18 cellular contexts compared by ENCODE assay signal in the genomic region with DNA sequence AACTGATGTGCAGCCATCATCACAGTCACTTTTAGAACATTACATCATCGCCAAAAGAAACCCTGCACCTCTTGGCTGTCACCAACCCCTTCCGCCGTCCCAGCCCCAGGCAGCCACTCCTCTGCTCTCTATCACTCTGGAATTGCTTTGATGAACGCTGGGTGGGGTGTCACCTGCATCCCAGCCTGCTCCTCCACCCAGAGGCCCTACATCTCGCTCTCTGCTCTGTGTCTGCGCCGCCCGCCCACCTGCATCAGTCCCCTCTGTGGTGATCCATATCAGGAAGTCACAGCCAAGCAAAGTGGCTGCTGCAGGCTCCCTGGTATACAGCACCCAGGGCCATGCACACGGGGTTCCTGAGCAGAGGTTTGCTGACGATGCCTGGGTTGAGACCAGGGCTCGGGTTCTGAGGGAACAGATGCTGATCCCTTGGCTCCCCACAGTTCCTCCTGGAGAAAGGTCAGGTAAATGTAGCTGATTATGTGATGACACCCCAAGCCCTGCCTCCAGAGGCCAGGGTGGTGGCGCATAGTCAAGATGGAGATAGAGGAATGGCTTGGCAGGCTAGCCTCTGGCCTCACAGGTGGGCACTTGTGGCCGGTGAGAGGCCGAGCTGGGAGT. TPM values are rescaled to one million over a fixed set of nuclear protein-coding genes. Genes with fewer than 3 reads are reported as not detected.
DNase-seq lines count a peak whose midpoint lies in the region; ATAC-seq and TF ChIP-seq lines count a peak whose summit lies in the region.
"Had no signal": no experiment of that assay in that cellular context is flagged by ENCODE, and none has a peak within 500 bp of the region (broad histone marks: within the 10 kb centered on the region; RNA-seq: fewer than 3 reads in every experiment).

No MANE protein-coding gene starts in this region.

- no peaks in the 10 kb centered on the region for H3K27me3 ChIP-seq in MM.1S (replicated peaks; ENCODE audit: insufficient read depth, low read length)
- H3K27me3 ChIP-seq: ascending aorta, hepatocyte, SJCRH30, testis had no signal

- ATAC-seq in left cardiac atrium = peak; percentile 29 to 34
- ATAC-seq in sciatic nerve = no peak
- ATAC-seq in GM18909 (IDR thresholded peaks at IDR 0.05; ENCODE audit: poor library complexity, unreplicated experiment) = no peak
- ATAC-seq in activated T-cell treated with anti-CD3 and anti-CD28 coated beads, Interleukin-2, amount 50 U/mL, for 4 hours = no peak

- H3K9me3 Mint-ChIP-seq in Calu3 (ENCODE audit: low read depth, unreplicated experiment) (no peaks in the 10 kb centered on the region), mesothelial cell of epicardium (peaks cover 12% of the 10 kb centered on the region)
- H3K9me3 Mint-ChIP-seq in activated T-helper 1 cell treated with anti-CD3 and anti-CD28 coated beads, Interleukin-12 subunit alpha, Interleukin-12 subunit beta, Interleukin-2, Interleukin-4 antibody, amounts not matched to agents 30 ng/mL and 10 ng/mL and 1 ng/mL, durations not matched to agents 14 hours and 24 hours and 36 hours = no peaks in the 10 kb centered on the region
- peaks cover 10% of the 10 kb centered on the region for H3K9me3 Mint-ChIP-seq in activated T-cell treated with anti-CD3 and anti-CD28 coated beads, Interleukin-2, amount 50 U/mL, for 4 hours
- H3K9me3 Mint-ChIP-seq: activated T-cell treated with anti-CD3 and anti-CD28 coated beads, Interleukin-2, amount 50 U/mL, for 24 hours; dendritic cell treated with granulocyte-macrophage colony-stimulating factor and Interleukin-4, amounts not matched to agents 40 ng/mL and 50 ng/mL, for 4 days had no signal

- H3F3A ChIP-seq in MM.1S (ENCODE audit: insufficient read depth, low read length) = no peaks in the 10 kb centered on the region

- H3K27ac ChIP-seq in MM.1S (ENCODE audit: low read length) = no peak overlapping the region
- H3K27ac ChIP-seq: ascending aorta, hepatocyte, SJCRH30, testis had no signal

- peaks cover 16% of the 10 kb centered on the region for H4K20me1 ChIP-seq in MM.1S (ENCODE audit: insufficient read depth, low read length)

- H3K79me2 ChIP-seq in MM.1S (ENCODE audit: low read length) = peaks cover 94% of the 10 kb centered on the region

- H3K9me2 ChIP-seq in MM.1S (replicated peaks; ENCODE audit: insufficient read depth, low read length) = no peaks in the 10 kb centered on the region

- H3K4me1 Mint-ChIP-seq in Calu3 (ENCODE audit: low read depth, unreplicated experiment) (peaks cover 82% of the 10 kb centered on the region), mesothelial cell of epicardium (peaks cover 45% of the 10 kb centered on the region)
- H3K4me1 Mint-ChIP-seq in activated T-helper 1 cell treated with anti-CD3 and anti-CD28 coated beads, Interleukin-12 subunit alpha, Interleukin-12 subunit beta, Interleukin-2, Interleukin-4 antibody, amounts not matched to agents 30 ng/mL and 10 ng/mL and 1 ng/mL, durations not matched to agents 14 hours and 24 hours and 36 hours (ENCODE audit: low read depth) = peaks cover 57% of the 10 kb centered on the region
- H3K4me1 Mint-ChIP-seq in activated T-cell treated with anti-CD3 and anti-CD28 coated beads, Interleukin-2, amount 50 U/mL, for 4 hours (ENCODE audit: low read depth) = peaks cover 59% of the 10 kb centered on the region

- peak overlapping the region; percentile 45 for H3K27ac Mint-ChIP-seq in Calu3 (ENCODE audit: unreplicated experiment)
- H3K27ac Mint-ChIP-seq in activated T-helper 1 cell treated with anti-CD3 and anti-CD28 coated beads, Interleukin-12 subunit alpha, Interleukin-12 subunit beta, Interleukin-2, Interleukin-4 antibody, amounts not matched to agents 30 ng/mL and 10 ng/mL and 1 ng/mL, durations not matched to agents 14 hours and 24 hours and 36 hours = peak overlapping the region; percentile 77
- no peak overlapping the region for H3K27ac Mint-ChIP-seq in mesothelial cell of epicardium
- H3K27ac Mint-ChIP-seq: activated T-cell treated with anti-CD3 and anti-CD28 coated beads, Interleukin-2, amount 50 U/mL, for 24 hours; dendritic cell treated with granulocyte-macrophage colony-stimulating factor and Interleukin-4, amounts not matched to agents 40 ng/mL and 50 ng/mL, for 4 days had no signal

- no peaks in the 10 kb centered on the region for H3K4me1 ChIP-seq in MM.1S (ENCODE audit: low read length)

- CTCF ChIA-PET in Calu3 (lab: Charles Lee) = no interaction called here

- no TSS peak for BruUV-seq in Calu3 (replicated peaks; lab: Mats Ljungman, UMichigan)

- H3K9me3 ChIP-seq in MM.1S (replicated peaks; ENCODE audit: insufficient read depth, low read length) = no peaks in the 10 kb centered on the region
- H3K9me3 ChIP-seq: ascending aorta, testis had no signal

- DNase-seq in Calu3 (no peak), left cardiac atrium (peak; percentile 12), sciatic nerve (ENCODE audit: low spot score) (peak; percentile 54), MM.1S (no peak), mesothelial cell of epicardium (ENCODE audit: low spot score in 2 of 2, unreplicated experiment in 2 of 2) (no peak)
- DNase-seq in activated T-helper 1 cell treated with anti-CD3 and anti-CD28 coated beads, Interleukin-12 subunit alpha, Interleukin-12 subunit beta, Interleukin-2, Interleukin-4 antibody, amounts not matched to agents 30 ng/mL and 10 ng/mL and 1 ng/mL, durations not matched to agents 14 hours and 24 hours and 36 hours (ENCODE audit: low spot score) = no peak
- DNase-seq in activated T-cell treated with anti-CD3 and anti-CD28 coated beads, Interleukin-2, amount 50 U/mL, for 4 hours = no peak
- DNase-seq: activated T-cell treated with anti-CD3 and anti-CD28 coated beads, Interleukin-2, amount 50 U/mL, for 24 hours; DND-41; KBM-7; NCI-H1092 treated with DMSO at 0.1 percent for 48 hours; SJCRH30; stimulated activated CD4-positive, alpha-beta T cell treated with anti-CD3 and anti-CD28 coated beads, Interleukin-15, amount 100 ng/mL, for 24 hours; testis had no signal

- no peak overlapping the region for H3K4me3 Mint-ChIP-seq in Calu3 (ENCODE audit: low read depth, unreplicated experiment)
- H3K4me3 Mint-ChIP-seq in activated T-helper 1 cell treated with anti-CD3 and anti-CD28 coated beads, Interleukin-12 subunit alpha, Interleukin-12 subunit beta, Interleukin-2, Interleukin-4 antibody, amounts not matched to agents 30 ng/mL and 10 ng/mL and 1 ng/mL, durations not matched to agents 14 hours and 24 hours and 36 hours = no peak overlapping the region
- H3K4me3 Mint-ChIP-seq in mesothelial cell of epicardium = no peak overlapping the region
- no peak overlapping the region for H3K4me3 Mint-ChIP-seq in activated T-cell treated with anti-CD3 and anti-CD28 coated beads, Interleukin-2, amount 50 U/mL, for 4 hours
- H3K4me3 Mint-ChIP-seq: activated T-cell treated with anti-CD3 and anti-CD28 coated beads, Interleukin-2, amount 50 U/mL, for 24 hours; dendritic cell treated with granulocyte-macrophage colony-stimulating factor and Interleukin-4, amounts not matched to agents 40 ng/mL and 50 ng/mL, for 4 days had no signal

- intact Hi-C loops in Calu3 (cut with micrococcal nuclease; ENCODE audit: unreplicated experiment) (no loop called here), left cardiac atrium (cut with DNase I) (no loop called here), sciatic nerve (cut with DNase I) (no loop called here)
- intact Hi-C loops in activated T-helper 1 cell treated with anti-CD3 and anti-CD28 coated beads, Interleukin-12 subunit alpha, Interleukin-12 subunit beta, Interleukin-2, Interleukin-4 antibody, amounts not matched to agents 30 ng/mL and 10 ng/mL and 1 ng/mL, durations not matched to agents 14 hours and 24 hours and 36 hours (cut with micrococcal nuclease) = no loop called here

- H3K9ac ChIP-seq in MM.1S (ENCODE audit: low read length) = no peak overlapping the region

- H3K36me3 ChIP-seq in MM.1S (replicated peaks; ENCODE audit: insufficient read depth, low read length) = 0 out of 2 replicates have a peak, but pooled peaks cover 7% of the 10 kb centered on the region

- no peak overlapping the region for H3K4me3 ChIP-seq in MM.1S (ENCODE audit: low read length)
- H3K4me3 ChIP-seq: ascending aorta, hepatocyte, SJCRH30, testis had no signal

- H3K36me3 Mint-ChIP-seq in Calu3 (ENCODE audit: insufficient read depth, unreplicated experiment) (peaks cover 63% of the 10 kb centered on the region), mesothelial cell of epicardium (peaks cover 27% of the 10 kb centered on the region)
- peaks cover 20% of the 10 kb centered on the region for H3K36me3 Mint-ChIP-seq in activated T-helper 1 cell treated with anti-CD3 and anti-CD28 coated beads, Interleukin-12 subunit alpha, Interleukin-12 subunit beta, Interleukin-2, Interleukin-4 antibody, amounts not matched to agents 30 ng/mL and 10 ng/mL and 1 ng/mL, durations not matched to agents 14 hours and 24 hours and 36 hours (ENCODE audit: low read depth)
- H3K36me3 Mint-ChIP-seq in activated T-cell treated with anti-CD3 and anti-CD28 coated beads, Interleukin-2, amount 50 U/mL, for 4 hours (ENCODE audit: insufficient read depth) = peaks cover 22% of the 10 kb centered on the region

- no peak overlapping the region for H3K4me2 ChIP-seq in MM.1S (ENCODE audit: low read depth, low read length)
- H3K4me2 ChIP-seq: hepatocyte had no signal

- TF ChIP-seq CTCF in Calu3 (IDR thresholded peaks at IDR 0.05; ENCODE audit: unreplicated experiment) = no peak
- TF ChIP-seq CTCF in MM.1S (IDR thresholded peaks at IDR 0.05; ENCODE audit: low read length) = no peak
- TF ChIP-seq CTCF in mesothelial cell of epicardium (IDR thresholded peaks at IDR 0.05; ENCODE audit: unreplicated experiment) = no peak

- H3K27me3 Mint-ChIP-seq in Calu3 (ENCODE audit: unreplicated experiment) (no peaks in the 10 kb centered on the region), mesothelial cell of epicardium (ENCODE audit: low read depth) (no peaks in the 10 kb centered on the region)
- H3K27me3 Mint-ChIP-seq in activated T-helper 1 cell treated with anti-CD3 and anti-CD28 coated beads, Interleukin-12 subunit alpha, Interleukin-12 subunit beta, Interleukin-2, Interleukin-4 antibody, amounts not matched to agents 30 ng/mL and 10 ng/mL and 1 ng/mL, durations not matched to agents 14 hours and 24 hours and 36 hours (ENCODE audit: insufficient read depth) = no peaks in the 10 kb centered on the region
- no peaks in the 10 kb centered on the region for H3K27me3 Mint-ChIP-seq in activated T-cell treated with anti-CD3 and anti-CD28 coated beads, Interleukin-2, amount 50 U/mL, for 4 hours (ENCODE audit: low read depth)
- H3K27me3 Mint-ChIP-seq: activated T-cell treated with anti-CD3 and anti-CD28 coated beads, Interleukin-2, amount 50 U/mL, for 24 hours; dendritic cell treated with granulocyte-macrophage colony-stimulating factor and Interleukin-4, amounts not matched to agents 40 ng/mL and 50 ng/mL, for 4 days had no signal

- H2AFZ ChIP-seq in MM.1S (ENCODE audit: low read length) = no peak overlapping the region
- H2AFZ ChIP-seq: hepatocyte had no signal

RNA-seq across cellular contexts. Expression of a gene that starts 30.9 kb away (rescaled TPM):
- total RNA-seq in Calu3 (2022) (338 and 423 TPM in 2 replicates), left cardiac atrium (100 to 1,000 TPM; 247 to 329 TPM), sciatic nerve (500 TPM), mesothelial cell of epicardium (224 to 228 TPM (median 225 TPM) in 3 replicates)
- 169 and 175 TPM in 2 replicates for total RNA-seq in activated T-helper 1 cell treated with anti-CD3 and anti-CD28 coated beads, Interleukin-12 subunit alpha, Interleukin-12 subunit beta, Interleukin-2, Interleukin-4 antibody, amounts not matched to agents 30 ng/mL and 10 ng/mL and 1 ng/mL, durations not matched to agents 14 hours and 24 hours and 36 hours
- total RNA-seq in activated T-cell treated with anti-CD3 and anti-CD28 coated beads, Interleukin-2, amount 50 U/mL, for 4 hours = 100 to 1,000 TPM; 121 to 132 (median 132) TPM

Comparison
In these comparisons a context has a peak if more than half of its experiments do, and no peak if none do; other contexts are left out.
1. DNase-seq: peak in left cardiac atrium (single experiment) and sciatic nerve (single experiment); none in Calu3 (single experiment), activated T-helper 1 cell treated with anti-CD3 and anti-CD28 coated beads, Interleukin-12 subunit alpha, Interleukin-12 subunit beta, Interleukin-2, Interleukin-4 antibody, amounts not matched to agents 30 ng/mL and 10 ng/mL and 1 ng/mL, durations not matched to agents 14 hours and 24 hours and 36 hours (single experiment), MM.1S (single experiment), mesothelial cell of epicardium (0 of 2) and activated T-cell treated with anti-CD3 and anti-CD28 coated beads, Interleukin-2, amount 50 U/mL, for 4 hours (single experiment).
2. ATAC-seq: peak in left cardiac atrium (2 of 2); none in sciatic nerve (single experiment), GM18909 (single experiment) and activated T-cell treated with anti-CD3 and anti-CD28 coated beads, Interleukin-2, amount 50 U/mL, for 4 hours (0 of 2).